Comparison of ENCODE assay signal across 8 cellular contexts in the genomic region with DNA sequence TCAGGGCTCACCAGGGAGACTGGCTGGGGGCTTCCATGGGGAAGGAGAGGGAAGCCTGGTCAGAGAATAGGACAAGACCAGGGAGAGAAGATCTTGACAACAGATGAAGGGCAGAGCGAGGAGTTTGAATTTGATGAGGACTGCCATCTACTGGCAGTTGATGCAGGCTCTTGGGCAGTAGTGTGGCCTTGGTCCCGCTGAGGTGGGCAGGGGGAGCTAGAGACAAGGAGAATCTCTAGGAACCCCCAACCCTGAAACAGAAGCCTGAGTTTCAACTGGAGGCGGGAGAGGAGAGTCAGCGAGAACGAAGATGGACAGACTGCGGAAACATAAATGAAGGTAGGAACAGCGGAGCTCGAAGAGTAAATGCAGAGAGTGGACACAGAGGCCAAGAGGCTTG.
DNase-seq lines count a peak whose midpoint lies in the region; TF ChIP-seq lines count a peak whose summit lies in the region.

No MANE protein-coding gene starts in this region.

- no peaks in the 10 kb centered on the region for H3K36me3 ChIP-seq in tibial artery

- H3K9me3 Mint-ChIP-seq in activated naive CD4-positive, alpha-beta T cell treated with anti-CD3 and anti-CD28 coated beads, Interleukin-2, amount 10 ng/mL, durations not matched to agents 7 days and 5 days = no peaks in the 10 kb centered on the region

- H3K4me3 Mint-ChIP-seq in activated naive CD4-positive, alpha-beta T cell treated with anti-CD3 and anti-CD28 coated beads, Interleukin-2, amount 10 ng/mL, durations not matched to agents 7 days and 5 days = no peak overlapping the region

- H3K4me3 ChIP-seq in astrocyte of the spinal cord (ENCODE audit: low read depth, low read length) (no peak overlapping the region), tibial artery (peak overlapping the region in 1 of 2 donors; percentile 7)

- in situ Hi-C loops in astrocyte of the spinal cord (cut with HindIII; ENCODE audit: low sequenced_read_pairs) = no loop called here

- no peak overlapping the region for H3K27ac Mint-ChIP-seq in activated naive CD4-positive, alpha-beta T cell treated with anti-CD3 and anti-CD28 coated beads, Interleukin-2, amount 10 ng/mL, durations not matched to agents 7 days and 5 days

- no peaks in the 10 kb centered on the region for H3K9me3 ChIP-seq in tibial artery

- peaks cover 3% of the 10 kb centered on the region for H3K27me3 Mint-ChIP-seq in activated naive CD4-positive, alpha-beta T cell treated with anti-CD3 and anti-CD28 coated beads, Interleukin-2, amount 10 ng/mL, durations not matched to agents 7 days and 5 days

- H3K36me3 Mint-ChIP-seq in activated naive CD4-positive, alpha-beta T cell treated with anti-CD3 and anti-CD28 coated beads, Interleukin-2, amount 10 ng/mL, durations not matched to agents 7 days and 5 days = no peaks in the 10 kb centered on the region

- TF ChIP-seq CTCF in astrocyte of the spinal cord (IDR thresholded peaks at IDR 0.05; ENCODE audit: low read depth, low read length) = peak; percentile 97
- TF ChIP-seq CTCF in tibial artery (IDR thresholded peaks at IDR 0.05) = peak; percentile 34 to 44

- CTCF ChIA-PET in activated naive CD4-positive, alpha-beta T cell treated with anti-CD3 and anti-CD28 coated beads, Interleukin-2, amount 10 ng/mL, durations not matched to agents 7 days and 5 days (lab: Charles Lee) = interaction anchor here (2.7 to 3.0 kb wide), 2 partner anchors 82 to 253 kb away, joined by 9 to 15 read pairs; partner anchors contain the start of gene PPP1R3C

- DNase-seq in DMS153 (lab: John Stamatoyannopoulos, UW) = peak; percentile 15
- no peak for DNase-seq in DMS153 treated with DMSO at 0.1 percent for 48 hours (lab: John Stamatoyannopoulos, UW; ENCODE audit: unreplicated experiment)
- peak; percentile 49 to 55 for DNase-seq in Kasumi-1 (lab: John Stamatoyannopoulos, UW)
- DNase-seq in astrocyte of the spinal cord (ENCODE audit: low read depth, low spot score) = peak; percentile 81
- peak; percentile 80 for DNase-seq in iPS-NIHi11 (ENCODE audit: low spot score)
- peak in 1 of 2 donors; percentile 53 for DNase-seq in tibial artery
- DNase-seq in activated CD8-positive, alpha-beta memory T cell treated with anti-CD3 and anti-CD28 coated beads for 24 hours = no peak
- DNase-seq in activated naive CD4-positive, alpha-beta T cell treated with anti-CD3 and anti-CD28 coated beads, Interleukin-2, amount 10 ng/mL, durations not matched to agents 7 days and 5 days = no peak

- H3K27ac ChIP-seq in tibial artery = peak overlapping the region; percentile 27 to 37

- intact Hi-C loops in tibial artery (cut with DNase I; ENCODE audit: low total_unique reads) = loop anchor here (10.0 kb wide), 2 partner anchors 57 to 73 kb away; no protein-coding TSS in a partner anchor

- no peaks in the 10 kb centered on the region for H3K27me3 ChIP-seq in tibial artery

- H3K4me1 Mint-ChIP-seq in activated naive CD4-positive, alpha-beta T cell treated with anti-CD3 and anti-CD28 coated beads, Interleukin-2, amount 10 ng/mL, durations not matched to agents 7 days and 5 days = no peaks in the 10 kb centered on the region

- peaks cover 0 to 34% (median 26%) of the 10 kb centered on the region in 4 donors for H3K4me1 ChIP-seq in tibial artery

Comparison
In these comparisons a context has a peak if more than half of its experiments do, and no peak if none do; other contexts are left out.
1. DNase-seq: peak in DMS153 (single experiment), Kasumi-1 (2 of 2), astrocyte of the spinal cord (single experiment) and iPS-NIHi11 (single experiment); none in DMS153 treated with DMSO at 0.1 percent for 48 hours (single experiment), activated CD8-positive, alpha-beta memory T cell treated with anti-CD3 and anti-CD28 coated beads for 24 hours (single experiment) and activated naive CD4-positive, alpha-beta T cell treated with anti-CD3 and anti-CD28 coated beads, Interleukin-2, amount 10 ng/mL, durations not matched to agents 7 days and 5 days (single experiment).